ENCODE assay signal across 17 cellular contexts in genomic region chr7:24959735-24960485, GRCh38.
"Had no signal": no experiment of that assay in that cellular context is flagged by ENCODE, and none has a peak within 500 bp of the region (broad histone marks: within the 10 kb centered on the region; RNA-seq: fewer than 3 reads in every experiment).

No MANE protein-coding gene starts in this region.

- H3K36me3 Mint-ChIP-seq: brain had no signal

- H3K27ac Mint-ChIP-seq: activated naive CD4-positive, alpha-beta T cell treated with anti-CD3 and anti-CD28 coated beads, Interleukin-2, amount 10 ng/mL, durations not matched to agents 7 days and 5 days; activated T-helper 1 cell treated with anti-CD3 and anti-CD28 coated beads, Interleukin-12 subunit alpha, Interleukin-12 subunit beta, Interleukin-2, Interleukin-4 antibody, amounts not matched to agents 30 ng/mL and 10 ng/mL and 1 ng/mL, durations not matched to agents 14 hours and 24 hours and 36 hours; brain had no signal

- H3K9me3 ChIP-seq: gastroesophageal sphincter, ovary, uterus had no signal

- H3K36me3 ChIP-seq: gastroesophageal sphincter, ovary, uterus had no signal

- FAIRE-seq: TTC549 had no signal

- DNase-seq: activated CD4-positive, alpha-beta T cell treated with anti-CD3 and anti-CD28 coated beads, Interleukin-2, amount 50 U/mL, for 4 hours; activated naive CD4-positive, alpha-beta T cell treated with anti-CD3 and anti-CD28 coated beads, Interleukin-2, amount 10 ng/mL, durations not matched to agents 7 days and 5 days; cortex of kidney; effector memory CD4-positive, alpha-beta T cell; left ventricle myocardium superior; mesendoderm; ovary; stimulated activated CD4-positive, alpha-beta T cell treated with anti-CD3 and anti-CD28 coated beads, Interleukin-4, amount 100 ng/mL, for 1 hour; stimulated activated CD8-positive, alpha-beta memory T cell treated with anti-CD3 and anti-CD28 coated beads, Interleukin-4, amount 100 ng/mL, for 48 hours; uterus had no signal

- H3K4me1 ChIP-seq: gastroesophageal sphincter, uterus had no signal

- H3K4me3 Mint-ChIP-seq: activated naive CD4-positive, alpha-beta T cell treated with anti-CD3 and anti-CD28 coated beads, Interleukin-2, amount 10 ng/mL, durations not matched to agents 7 days and 5 days; activated T-helper 1 cell treated with anti-CD3 and anti-CD28 coated beads, Interleukin-12 subunit alpha, Interleukin-12 subunit beta, Interleukin-2, Interleukin-4 antibody, amounts not matched to agents 30 ng/mL and 10 ng/mL and 1 ng/mL, durations not matched to agents 14 hours and 24 hours and 36 hours; brain; central memory CD8-positive, alpha-beta T cell; neural crest cell had no signal

- H3K27me3 ChIP-seq: gastroesophageal sphincter, ovary, uterus had no signal

- H3K9me3 Mint-ChIP-seq: activated naive CD4-positive, alpha-beta T cell treated with anti-CD3 and anti-CD28 coated beads, Interleukin-2, amount 10 ng/mL, durations not matched to agents 7 days and 5 days; activated T-helper 1 cell treated with anti-CD3 and anti-CD28 coated beads, Interleukin-12 subunit alpha, Interleukin-12 subunit beta, Interleukin-2, Interleukin-4 antibody, amounts not matched to agents 30 ng/mL and 10 ng/mL and 1 ng/mL, durations not matched to agents 14 hours and 24 hours and 36 hours; central memory CD8-positive, alpha-beta T cell had no signal

- ATAC-seq: gastroesophageal sphincter, left ventricle myocardium superior had no signal

- H3K27me3 Mint-ChIP-seq: activated naive CD4-positive, alpha-beta T cell treated with anti-CD3 and anti-CD28 coated beads, Interleukin-2, amount 10 ng/mL, durations not matched to agents 7 days and 5 days; central memory CD8-positive, alpha-beta T cell had no signal

- H3K4me3 ChIP-seq: gastroesophageal sphincter, ovary, uterus had no signal

- H3K4me1 Mint-ChIP-seq: neural crest cell had no signal

- H3K27ac ChIP-seq: epithelial cell of prostate, gastroesophageal sphincter, ovary, uterus had no signal
